In the genomic region with DNA sequence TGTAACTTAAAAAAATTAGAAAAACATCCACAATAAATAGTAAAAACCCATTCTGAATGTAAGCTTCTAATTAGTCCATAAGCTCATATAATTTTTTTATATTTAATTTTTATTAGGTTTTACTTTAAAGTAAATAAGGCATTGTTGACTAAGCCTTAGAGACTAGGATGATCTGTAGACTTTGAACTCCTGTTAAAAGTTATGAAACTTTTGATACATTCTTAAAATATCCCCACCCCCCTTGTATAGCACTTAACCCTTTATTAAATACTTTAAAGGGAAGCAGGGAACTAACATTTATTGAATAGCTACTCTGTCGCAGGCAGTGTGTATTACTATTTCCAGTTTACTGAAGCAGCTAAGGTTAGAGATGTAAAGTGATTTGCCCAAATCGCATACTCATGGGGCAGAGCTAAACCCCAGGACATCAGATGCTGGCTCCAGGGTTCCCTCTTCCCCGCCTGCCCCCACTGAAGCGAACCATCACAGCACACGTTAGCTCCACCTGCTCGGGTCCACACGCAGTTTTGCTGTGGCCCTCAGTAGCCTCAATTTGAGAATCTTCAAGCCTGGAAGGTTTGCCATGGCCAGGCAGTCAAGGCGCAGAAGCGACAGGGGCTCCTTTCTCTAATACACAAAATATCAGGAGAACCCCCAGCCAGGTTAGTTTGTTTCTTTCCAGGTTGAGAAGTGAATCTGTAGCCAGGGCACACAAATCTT, we compare ENCODE assay signal across 22 cellular contexts. TPM values are rescaled to one million over a fixed set of nuclear protein-coding genes. Genes with fewer than 3 reads are reported as not detected.
"Had no signal": no experiment of that assay in that cellular context is flagged by ENCODE, and none has a peak within 500 bp of the region (broad histone marks: within the 10 kb centered on the region; RNA-seq: fewer than 3 reads in every experiment).

No MANE protein-coding gene starts in this region.

- H3K4me1 ChIP-seq: body of pancreas, colonic mucosa, right atrium auricular region, tibial nerve, uterus had no signal

- H3K4me3 ChIP-seq: body of pancreas, colonic mucosa, right atrium auricular region, skin epidermis, tibial nerve, uterus had no signal

- H3K9me3 ChIP-seq: body of pancreas, colonic mucosa, right atrium auricular region, tibial nerve, uterus had no signal

- H3K27me3 ChIP-seq: body of pancreas, colonic mucosa, right atrium auricular region, uterus had no signal

- H3K36me3 ChIP-seq: colonic mucosa, right atrium auricular region, tibial nerve, uterus had no signal

- H3K27ac ChIP-seq: body of pancreas, colonic mucosa, right atrium auricular region, skin epidermis, tibial nerve, uterus had no signal

- DNase-seq: activated B cell treated with CpG ODN at 0.5 μM for 24 hours; activated CD4-positive, alpha-beta T cell treated with anti-CD3 and anti-CD28 coated beads for 48 hours; activated gamma-delta T cell treated with Interleukin-2 at 50 U/mL for 16 hours; amniotic stem cell; caudate nucleus; colonic mucosa; hippocampal formation; left ventricle myocardium superior; mesenchymal stem cell; natural killer cell; occipital lobe; stimulated activated CD4-positive, alpha-beta T cell treated with anti-CD3 and anti-CD28 coated beads, Interleukin-4, amount 100 ng/mL, for 1 hour; stimulated activated naive B cell treated with anti-CD40 and anti-IgM and Interleukin-4, amounts not matched to agents 10 μg/mL and 1 μg/mL and 100 μg/mL, for 72 hours; uterus had no signal

- ATAC-seq: activated CD8-positive, alpha-beta T cell treated with anti-CD3 and anti-CD28 coated beads for 36 hours; body of pancreas; esophagus mucosa; left ventricle myocardium superior had no signal

RNA-seq across cellular contexts. Expression of a gene that starts 0.8 kb away (rescaled TPM):
- total RNA-seq: activated B cell treated with CpG ODN at 0.5 μM for 24 hours; activated CD8-positive, alpha-beta T cell treated with anti-CD3 and anti-CD28 coated beads for 36 hours; colonic mucosa; esophagus mucosa; glomerular endothelial cell; kidney epithelial cell; left ventricle myocardium superior; natural killer cell; occipital lobe; right atrium auricular region; tibial nerve; uterus had no signal
